In genomic region chr15:77702211-77702957, GRCh38 we compare ENCODE assay signal across 11 cellular contexts.
DNase-seq lines count a peak whose midpoint lies in the region; ATAC-seq and TF ChIP-seq lines count a peak whose summit lies in the region.
"Had no signal": no experiment of that assay in that cellular context is flagged by ENCODE, and none has a peak within 500 bp of the region (broad histone marks: within the 10 kb centered on the region; RNA-seq: fewer than 3 reads in every experiment).

No MANE protein-coding gene starts in this region.

- H3K4me3 Mint-ChIP-seq in Caco-2 (ENCODE audit: unreplicated experiment), result no peak overlapping the region
- H3K4me3 Mint-ChIP-seq in WTC11, result no peak overlapping the region
- H3K4me3 Mint-ChIP-seq in chondrocyte (ENCODE audit: unreplicated experiment), result no peak overlapping the region
- H3K4me3 Mint-ChIP-seq: naive thymus-derived CD4-positive, alpha-beta T cell had no signal

- TF ChIP-seq CTCF in Caco-2 (IDR thresholded peaks at IDR 0.05; ENCODE audit: insufficient read depth in 1 of 2, low read depth in 1 of 2, low read length in 1 of 2, severe bottlenecking in 1 of 2, unreplicated experiment in 1 of 2) (no peak), WTC11 (IDR thresholded peaks at IDR 0.05) (no peak), chondrocyte (IDR thresholded peaks at IDR 0.05) (no peak)

- H3K27me3 Mint-ChIP-seq in Caco-2 (ENCODE audit: insufficient read depth, unreplicated experiment) (peaks cover 20% of the 10 kb centered on the region), WTC11 (ENCODE audit: low read depth) (no peaks in the 10 kb centered on the region; the same call in 1 of the 2 replicates), chondrocyte (ENCODE audit: low read depth) (peaks cover 33% of the 10 kb centered on the region)

- no peaks in the 10 kb centered on the region for H3K4me1 Mint-ChIP-seq in Caco-2 (ENCODE audit: low read depth, unreplicated experiment)
- peaks cover 5% of the 10 kb centered on the region for H3K4me1 Mint-ChIP-seq in WTC11
- H3K4me1 Mint-ChIP-seq in chondrocyte (ENCODE audit: low read depth), result no peaks in the 10 kb centered on the region
- H3K4me1 Mint-ChIP-seq: naive thymus-derived CD4-positive, alpha-beta T cell had no signal

- DNase-seq in Caco-2 (peak; percentile 51 to 69), HK-2 (ENCODE audit: unreplicated experiment) (peak; percentile 11), WTC11 (ENCODE audit: low spot score) (peak; percentile 80), iPS-NIHi7 (ENCODE audit: extremely low spot score) (peak; percentile 99), chondrocyte (ENCODE audit: low spot score) (no peak), T1000 (lab: John Stamatoyannopoulos, UW) (no peak), NCI-H128 (lab: John Stamatoyannopoulos, UW; ENCODE audit: unreplicated experiment) (no peak)
- DNase-seq: cortex of kidney; GF-D8; naive thymus-derived CD4-positive, alpha-beta T cell had no signal

- intact Hi-C loops in Caco-2 (cut with micrococcal nuclease; ENCODE audit: unreplicated experiment), result no loop called here

- CTCF ChIA-PET in Caco-2 (lab: Charles Lee), result interaction anchor here (0.8 kb wide), 1 partner anchor 31 kb away, joined by 3 read pairs; no protein-coding TSS in a partner anchor
- CTCF ChIA-PET in WTC11 (lab: Charles Lee), result interaction anchor here (0.6 to 3.0 kb wide), 10 partner anchors 21 to 168 kb away, joined by 3 to 21 read pairs (median 5); no protein-coding TSS in a partner anchor

- H3K36me3 ChIP-seq in Caco-2 (ENCODE audit: control insufficient read depth, insufficient read depth, low read length), result no peaks in the 10 kb centered on the region

- H3K36me3 Mint-ChIP-seq in Caco-2 (ENCODE audit: insufficient read depth, unreplicated experiment), result no peaks in the 10 kb centered on the region
- H3K36me3 Mint-ChIP-seq in WTC11, result no peaks in the 10 kb centered on the region
- no peaks in the 10 kb centered on the region for H3K36me3 Mint-ChIP-seq in chondrocyte (ENCODE audit: low read depth)
- H3K36me3 Mint-ChIP-seq: naive thymus-derived CD4-positive, alpha-beta T cell had no signal

- H3K27ac Mint-ChIP-seq in Caco-2 (ENCODE audit: unreplicated experiment) (no peak overlapping the region), WTC11 (no peak overlapping the region), chondrocyte (ENCODE audit: unreplicated experiment) (no peak overlapping the region)
- H3K27ac Mint-ChIP-seq: naive thymus-derived CD4-positive, alpha-beta T cell had no signal

- H3K4me1 ChIP-seq in Caco-2, result no peaks in the 10 kb centered on the region

- ATAC-seq in WTC11 (peak; percentile 97), HG02938 (IDR thresholded peaks at IDR 0.05; ENCODE audit: unreplicated experiment) (no peak)
- ATAC-seq: naive thymus-derived CD4-positive, alpha-beta T cell had no signal

- H3K9me3 ChIP-seq in Caco-2, result no peaks in the 10 kb centered on the region

- H3K9me3 Mint-ChIP-seq in Caco-2 (ENCODE audit: unreplicated experiment), result no peaks in the 10 kb centered on the region
- peaks cover 5% of the 10 kb centered on the region for H3K9me3 Mint-ChIP-seq in WTC11
- no peaks in the 10 kb centered on the region for H3K9me3 Mint-ChIP-seq in chondrocyte (ENCODE audit: low read depth)

- H3K4me3 ChIP-seq in Caco-2 (ENCODE audit: low read depth, low read length), result no peak overlapping the region

- no TSS peak for BruUV-seq in Caco-2 (replicated peaks; lab: Mats Ljungman, UMichigan)

- H3K27me3 ChIP-seq in Caco-2 (replicated peaks; ENCODE audit: control insufficient read depth, insufficient read depth, low read length), result no peaks in the 10 kb centered on the region

- POLR2A ChIA-PET in Caco-2 (lab: Charles Lee) (no interaction called here), WTC11 (lab: Charles Lee) (interaction anchor here (0.6 kb wide), 1 partner anchor 47 kb away, joined by 5 read pairs; no protein-coding TSS in a partner anchor)

TF ChIP-seq in WTC11, 78 proteins besides CTCF, POLR2A, EP300 and RAD21 (continues in another document):
- no peak for TF ChIP-seq PREB (CRISPR knock-in tag; IDR thresholded peaks at IDR 0.05; ENCODE audit: borderline replicate concordance)
- no peak for TF ChIP-seq SOX15 (CRISPR knock-in tag; IDR thresholded peaks at IDR 0.05)
- TF ChIP-seq ERG (CRISPR knock-in tag; IDR thresholded peaks at IDR 0.05), result no peak
- peak; percentile 68; the same call in 1 of the 2 replicates for TF ChIP-seq FOXK1 (CRISPR knock-in tag; IDR thresholded peaks at IDR 0.05)
- TF ChIP-seq MAX (CRISPR knock-in tag; IDR thresholded peaks at IDR 0.05), result 0 out of 2 replicates have a peak, but pooled peaks have one; percentile 31
- TF ChIP-seq ZBTB21 (CRISPR knock-in tag; IDR thresholded peaks at IDR 0.05; ENCODE audit: borderline replicate concordance), result peak; percentile 70; the same call in 1 of the 2 replicates
- peak; percentile 84 for TF ChIP-seq TEAD1 (CRISPR knock-in tag; IDR thresholded peaks at IDR 0.05)
- peak; percentile 44; the same call in 1 of the 2 replicates for TF ChIP-seq SP1 (CRISPR knock-in tag; conservative IDR thresholded peaks at IDR 0.05)
- TF ChIP-seq NR1H2 (CRISPR knock-in tag; IDR thresholded peaks at IDR 0.05), result no peak
- TF ChIP-seq GABPB1 (CRISPR knock-in tag; IDR thresholded peaks at IDR 0.05), result no peak
- TF ChIP-seq FOXP1 (CRISPR knock-in tag; IDR thresholded peaks at IDR 0.05; ENCODE audit: borderline replicate concordance), result peak; percentile 90
- no peak for TF ChIP-seq IRF2 (CRISPR knock-in tag; IDR thresholded peaks at IDR 0.05; ENCODE audit: borderline replicate concordance, low read depth)
- no peak for TF ChIP-seq ZNF425 (CRISPR knock-in tag; conservative IDR thresholded peaks at IDR 0.05)
- TF ChIP-seq ZNF219 (CRISPR knock-in tag; IDR thresholded peaks at IDR 0.05; ENCODE audit: borderline replicate concordance), result no peak
- TF ChIP-seq RELA (CRISPR knock-in tag; IDR thresholded peaks at IDR 0.05; ENCODE audit: borderline replicate concordance), result no peak
- TF ChIP-seq CBFB (CRISPR knock-in tag; IDR thresholded peaks at IDR 0.05; ENCODE audit: low read depth), result no peak
- TF ChIP-seq ZBTB43 (CRISPR knock-in tag; IDR thresholded peaks at IDR 0.05), result 0 out of 2 replicates have a peak, but pooled peaks have one; percentile 73

Comparison
In these comparisons a context has a peak if more than half of its experiments do, and no peak if none do; other contexts are left out.
1. DNase-seq: peak in Caco-2 (2 of 2), HK-2 (single experiment), WTC11 (single experiment) and iPS-NIHi7 (single experiment); none in chondrocyte (single experiment), T1000 (single experiment) and NCI-H128 (single experiment).